ENCODE assay signal across 8 cellular contexts in genomic region chr16:11257131-11257938, GRCh38. TPM values are rescaled to one million over a fixed set of nuclear protein-coding genes. Genes with fewer than 3 reads are reported as not detected.
DNase-seq lines count a peak whose midpoint lies in the region; ATAC-seq and TF ChIP-seq lines count a peak whose summit lies in the region.

No MANE protein-coding gene starts in this region.

- no peaks in the 10 kb centered on the region; the same call in 1 of the 2 replicates for H3K9me3 ChIP-seq in AG04450 (ENCODE audit: control insufficient read depth, insufficient read depth, low read length)

- POLR2A ChIA-PET in AG04450 (lab: Yijun Ruan, JAX): interaction anchor here (0.7 to 2.8 kb wide), 5 partner anchors 40 to 293 kb away, joined by 3 to 39 read pairs (median 3); no protein-coding TSS in a partner anchor

- H3K27ac ChIP-seq in AG04450 (ENCODE audit: low read depth, low read length): peak overlapping the region; percentile 97

- CTCF ChIA-PET in AG04450 (lab: Charles Lee): interaction anchor here (0.7 to 6.2 kb wide), 17 partner anchors 9 to 556 kb away, joined by 3 to 92 read pairs (median 5); partner anchors contain the start of genes PRM3 and TNP2

- no peak for ATAC-seq in HG02571 (IDR thresholded peaks at IDR 0.05; ENCODE audit: unreplicated experiment)

- peaks cover 2% of the 10 kb centered on the region for H3K27me3 ChIP-seq in AG04450 (ENCODE audit: control insufficient read depth, insufficient read depth, low read length)

- H3K4me3 ChIP-seq in AG04450 (ENCODE audit: low read depth, low read length): peak overlapping the region; percentile 72
- peak overlapping the region; percentile 67 for H3K4me3 ChIP-seq in WI38 (ENCODE audit: low read depth, low read length)

- TF ChIP-seq CTCF in AG04450 (IDR thresholded peaks at IDR 0.05; ENCODE audit: low read depth, low read length) (peak; percentile 89), GM20000 (IDR thresholded peaks at IDR 0.05; ENCODE audit: extremely low read depth, missing control alignments) (peak; percentile 68), WI38 (IDR thresholded peaks at IDR 0.05; ENCODE audit: low read depth, low read length) (peak; percentile 78)

- DNase-seq in AG04450 (ENCODE audit: low read depth, low spot score) (no peak), GM20000 (ENCODE audit: low spot score) (peak; percentile 77), NCI-H2227 (lab: John Stamatoyannopoulos, UW; ENCODE audit: unreplicated experiment) (peak; percentile 81), dedifferentiated amniotic fluid mesenchymal stem cell (ENCODE audit: extremely low spot score) (peak; percentile 64), kidney glomerular epithelial cell (lab: John Stamatoyannopoulos, UW) (peak; percentile 65), smooth muscle cell of the brain vasculature (ENCODE audit: low read depth, low spot score) (peak; percentile 57)

RNA-seq across cellular contexts. Expression of gene SOCS1, which starts 1.3 kb away (rescaled TPM):
- polyA plus RNA-seq in AG04450 (2011; rRNA removed): 11.6 and 21.9 TPM in 2 replicates
- 18.1 and 18.9 TPM in 2 replicates for polyA minus RNA-seq in AG04450 (2011; rRNA and poly(A)+ RNA removed)

RNA-seq across cellular contexts. Expression of gene TNP2, which starts 11.8 kb away (rescaled TPM):
- polyA plus RNA-seq in AG04450 (2011; rRNA removed): not detected in 2 replicates
- not detected in 2 replicates for polyA minus RNA-seq in AG04450 (2011; rRNA and poly(A)+ RNA removed)

RNA-seq across cellular contexts. Expression of gene PRM3, which starts 16.1 kb away (rescaled TPM):
- not detected in 2 replicates for polyA plus RNA-seq in AG04450 (2011; rRNA removed)
- polyA minus RNA-seq in AG04450 (2011; rRNA and poly(A)+ RNA removed): not detected in 2 replicates

RNA-seq across cellular contexts. Expression of gene PRM2, which starts 18.9 kb away (rescaled TPM):
- not detected in 2 replicates for polyA plus RNA-seq in AG04450 (2011; rRNA removed)
- not detected in 2 replicates for polyA minus RNA-seq in AG04450 (2011; rRNA and poly(A)+ RNA removed)

RNA-seq across cellular contexts. Expression of gene PRM1, which starts 23.8 kb away (rescaled TPM):
- polyA plus RNA-seq in AG04450 (2011; rRNA removed): not detected in 2 replicates
- not detected in 2 replicates for polyA minus RNA-seq in AG04450 (2011; rRNA and poly(A)+ RNA removed)
